ENCODE assay signal across 8 cellular contexts in the genomic region with DNA sequence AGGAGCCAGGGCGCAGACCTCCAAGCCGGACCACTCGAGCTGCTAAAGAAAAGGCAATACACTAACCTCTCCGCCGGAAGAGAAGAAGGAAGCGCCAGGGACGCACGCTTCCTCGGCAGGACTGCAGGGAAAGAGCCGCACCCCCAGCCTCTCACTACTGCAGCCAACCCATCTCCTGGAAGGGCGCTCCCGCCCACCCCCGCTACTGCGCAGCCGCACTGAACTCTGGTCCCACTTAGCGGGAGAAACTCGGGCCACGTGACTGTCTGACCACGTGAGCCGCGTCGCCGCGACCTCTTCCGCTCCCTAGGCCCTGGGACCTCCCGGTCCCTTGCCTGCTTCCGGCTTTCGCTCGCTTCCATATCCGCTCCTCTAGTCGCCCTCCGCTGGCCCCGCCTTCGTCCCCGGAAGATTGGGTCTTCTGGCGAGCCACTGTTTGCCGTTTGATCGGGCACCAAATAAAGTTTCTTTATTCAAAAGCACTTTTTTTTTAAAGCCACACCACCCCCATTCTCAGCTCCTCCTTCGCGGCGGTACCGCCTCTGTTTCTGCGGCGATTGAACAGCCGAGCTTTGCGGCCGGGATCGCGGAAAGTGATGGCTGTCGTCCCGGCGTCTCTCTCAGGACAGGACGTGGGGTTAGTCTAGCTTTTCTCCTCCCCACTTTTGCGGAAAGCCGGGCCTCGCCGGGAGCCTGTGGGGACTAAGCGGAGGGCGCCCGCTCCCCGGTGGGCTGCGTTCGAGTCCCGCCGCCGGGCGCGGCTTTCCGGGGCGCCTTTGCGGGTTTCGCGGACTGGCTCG. TPM values are rescaled to one million over a fixed set of nuclear protein-coding genes. Genes with fewer than 3 reads are reported as not detected.
DNase-seq lines count a peak whose midpoint lies in the region; ATAC-seq and FAIRE-seq lines count a peak whose summit lies in the region.

A gene with protein sequence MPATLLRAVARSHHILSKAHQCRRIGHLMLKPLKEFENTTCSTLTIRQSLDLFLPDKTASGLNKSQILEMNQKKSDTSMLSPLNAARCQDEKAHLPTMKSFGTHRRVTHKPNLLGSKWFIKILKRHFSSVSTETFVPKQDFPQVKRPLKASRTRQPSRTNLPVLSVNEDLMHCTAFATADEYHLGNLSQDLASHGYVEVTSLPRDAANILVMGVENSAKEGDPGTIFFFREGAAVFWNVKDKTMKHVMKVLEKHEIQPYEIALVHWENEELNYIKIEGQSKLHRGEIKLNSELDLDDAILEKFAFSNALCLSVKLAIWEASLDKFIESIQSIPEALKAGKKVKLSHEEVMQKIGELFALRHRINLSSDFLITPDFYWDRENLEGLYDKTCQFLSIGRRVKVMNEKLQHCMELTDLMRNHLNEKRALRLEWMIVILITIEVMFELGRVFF (minus strand): TSS at position 177 of the 800 bp plus-strand sequence. CDS start 6,315 bp downstream, outside the sequence.

- H3K27ac Mint-ChIP-seq in activated T-cell treated with anti-CD3 and anti-CD28 coated beads, Interleukin-2, amount 50 U/mL, for 72 hours = peak within 1 kb of the TSS; percentile 92

- H3K9me3 Mint-ChIP-seq in activated T-cell treated with anti-CD3 and anti-CD28 coated beads, Interleukin-2, amount 50 U/mL, for 72 hours = no peaks in the 10 kb centered on the region

- H3K9me3 ChIP-seq in KOPT-K1 (ENCODE audit: insufficient read depth, low read length, poor library complexity, severe bottlenecking) (no peaks in the 10 kb centered on the region), muscle layer of colon (ENCODE audit: low read length) (no peaks in the 10 kb centered on the region)

- H3K4me1 ChIP-seq in muscle layer of colon (ENCODE audit: insufficient read depth, low read length) = peaks cover 21% of the 10 kb centered on the region

- no peaks in the 10 kb centered on the region for H3K27me3 Mint-ChIP-seq in activated T-cell treated with anti-CD3 and anti-CD28 coated beads, Interleukin-2, amount 50 U/mL, for 72 hours (ENCODE audit: low read depth)

- peak within 1 kb of the TSS; percentile 87 to 98 for H3K4me3 Mint-ChIP-seq in activated T-cell treated with anti-CD3 and anti-CD28 coated beads, Interleukin-2, amount 50 U/mL, for 72 hours

- H3K4me3 ChIP-seq in muscle layer of colon (ENCODE audit: low read depth in 1 of 2, low read length in 2 of 2) = peak within 1 kb of the TSS; percentile 69 to 95

- H3K36me3 Mint-ChIP-seq in activated T-cell treated with anti-CD3 and anti-CD28 coated beads, Interleukin-2, amount 50 U/mL, for 72 hours (ENCODE audit: insufficient read depth in 2 of 2) = peaks cover 0 to 8% of the 10 kb centered on the region in 2 donors

- H3K27ac ChIP-seq in KOPT-K1 (ENCODE audit: low read depth, low read length, poor library complexity, severe bottlenecking) (peak within 1 kb of the TSS; percentile 73), muscle layer of colon (ENCODE audit: low read depth, low read length) (peak within 1 kb of the TSS; percentile 95)

- ATAC-seq in GM21786 (IDR thresholded peaks at IDR 0.05; ENCODE audit: unreplicated experiment) (peak; percentile 96), esophagus mucosa (peak; percentile 100)
- peak; percentile 98 to 99 for ATAC-seq in activated T-cell treated with anti-CD3 and anti-CD28 coated beads, Interleukin-2, amount 50 U/mL, for 72 hours (replicated peaks in 1 of 2)

- DNase-seq in DMS79 (lab: John Stamatoyannopoulos, UW) (peak; percentile 99), RCC 7860 (ENCODE audit: low spot score) (peak; percentile 99)
- DNase-seq in activated T-cell treated with anti-CD3 and anti-CD28 coated beads, Interleukin-2, amount 50 U/mL, for 72 hours = peak; percentile 99 to 100
- DNase-seq in stimulated activated CD8-positive, alpha-beta memory T cell treated with anti-CD3 and anti-CD28 coated beads, Interleukin-7, amount 100 ng/mL, for 24 hours (ENCODE audit: low read depth) = peak; percentile 99

- H3K36me3 ChIP-seq in KOPT-K1 (ENCODE audit: insufficient read depth, low read length) = peaks cover 5% of the 10 kb centered on the region; the same call in 1 of the 2 replicates
- H3K36me3 ChIP-seq in muscle layer of colon (ENCODE audit: insufficient read depth, low read length) = no peaks in the 10 kb centered on the region

- H3K4me1 Mint-ChIP-seq in activated T-cell treated with anti-CD3 and anti-CD28 coated beads, Interleukin-2, amount 50 U/mL, for 72 hours (ENCODE audit: low read depth) = peaks cover 45% of the 10 kb centered on the region

- peak within 1 kb of the TSS; percentile 74 for H3K9ac ChIP-seq in muscle layer of colon (ENCODE audit: low read length)

- no peaks in the 10 kb centered on the region for H3K27me3 ChIP-seq in muscle layer of colon (ENCODE audit: control insufficient read depth in 1 of 2, insufficient read depth in 2 of 2, low read length in 2 of 2)

- FAIRE-seq in RCC 7860 (lab: Jason Lieb, UNC) = peak; percentile 92

RNA-seq across cellular contexts. Expression of the gene that starts here (rescaled TPM):
- 10 to 100 TPM; 22.7 to 26.6 TPM for total RNA-seq in activated T-cell treated with anti-CD3 and anti-CD28 coated beads, Interleukin-2, amount 50 U/mL, for 72 hours
- 14.2 TPM for total RNA-seq in esophagus mucosa

Comparison
In these comparisons a context has a peak if more than half of its experiments do, and no peak if none do; other contexts are left out.
1. Peak in every context shown above with its lines: DNase-seq, ATAC-seq, H3K4me3 ChIP-seq and H3K27ac ChIP-seq.